In the genomic region with DNA sequence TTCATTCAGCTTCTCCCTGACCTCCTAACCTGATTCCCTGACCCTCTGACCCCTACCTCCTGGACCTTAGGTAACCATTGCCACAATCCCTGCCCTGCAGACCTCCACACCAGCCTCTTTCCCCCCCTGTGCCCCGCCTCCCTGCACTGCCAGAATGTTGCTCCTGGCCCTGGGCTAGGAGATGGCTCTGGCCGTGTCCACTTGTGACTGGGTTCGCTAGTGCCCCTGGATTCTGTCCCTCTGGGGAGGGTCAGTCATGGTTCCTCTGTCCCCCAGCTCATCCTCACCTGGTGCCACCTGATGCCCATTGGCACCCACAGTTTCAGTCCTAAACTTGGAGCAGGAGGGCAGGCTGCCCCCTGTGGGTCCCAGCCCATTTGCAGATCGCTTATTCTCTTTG, we compare ENCODE assay signal across 23 cellular contexts. TPM values are rescaled to one million over a fixed set of nuclear protein-coding genes. Genes with fewer than 3 reads are reported as not detected.
DNase-seq lines count a peak whose midpoint lies in the region; ATAC-seq and TF ChIP-seq lines count a peak whose summit lies in the region.
"Had no signal": no experiment of that assay in that cellular context is flagged by ENCODE, and none has a peak within 500 bp of the region (broad histone marks: within the 10 kb centered on the region; RNA-seq: fewer than 3 reads in every experiment).

No MANE protein-coding gene starts in this region.

- peak; percentile 71 for DNase-seq in cardiac septum (ENCODE audit: low spot score)
- no peak for DNase-seq in left cardiac atrium
- no peak for DNase-seq in T-helper 17 cell
- DNase-seq in neural crest cell (ENCODE audit: low read depth, low spot score), result no peak
- DNase-seq in sigmoid colon, result peak; percentile 36
- DNase-seq in NCI-H1436 treated with DMSO at 0.1 percent for 48 hours (lab: John Stamatoyannopoulos, UW), result no peak
- DNase-seq in RWPE1 (ENCODE audit: low spot score), result no peak
- DNase-seq in A673 (ENCODE audit: low spot score), result no peak
- DNase-seq: Calu3; CD8-positive, alpha-beta T cell; DMS 273 treated with DMSO at 0.1 percent for 48 hours; DND-41; EL; GOT3; H7 had no signal

- no TSS peak for BruUV-seq in A673 (replicated peaks; lab: Mats Ljungman, UMichigan)

- intact Hi-C loops in cardiac septum (cut with DNase I) (loop anchor here (5.0 kb wide), 2 partner anchors 134 to 389 kb away; no protein-coding TSS in a partner anchor), left cardiac atrium (cut with DNase I) (no loop called here), sigmoid colon (cut with DNase I) (no loop called here), A673 (cut with micrococcal nuclease; ENCODE audit: unreplicated experiment) (no loop called here)

- H3K9me3 Mint-ChIP-seq in neural crest cell, result no peaks in the 10 kb centered on the region
- H3K9me3 Mint-ChIP-seq: CD8-positive, alpha-beta T cell had no signal

- CTCF ChIA-PET in RWPE1 (lab: Yijun Ruan, JAX), result interaction anchor here (1.0 kb wide), 1 partner anchor 40 kb away, joined by 3 read pairs; no protein-coding TSS in a partner anchor
- CTCF ChIA-PET in A673 (lab: Charles Lee), result no interaction called here

- TF ChIP-seq EP300 in sigmoid colon (IDR thresholded peaks at IDR 0.05), result no peak

- POLR2A ChIA-PET in RWPE1 (lab: Yijun Ruan, JAX; ENCODE audit: low non-redundant PET) (no interaction called here), A673 (lab: Charles Lee; ENCODE audit: low non-redundant PET) (no interaction called here)

- H3K9me3 ChIP-seq in T-helper 17 cell (ENCODE audit: control insufficient read depth, low read length, poor library complexity, severe bottlenecking) (no peaks in the 10 kb centered on the region), sigmoid colon (no peaks in the 10 kb centered on the region), A673 (ENCODE audit: low read depth, low read length, poor library complexity, severe bottlenecking) (no peaks in the 10 kb centered on the region)
- H3K9me3 ChIP-seq: A549; BLaER1 treated with 17β-estradiol and CSF1 and Interleukin-3, amounts not matched to agents 10 nM and 100 nM had no signal

- H3K4me3 ChIP-seq in sigmoid colon (no peak overlapping the region), A673 (ENCODE audit: low read depth, low read length, poor library complexity, severe bottlenecking) (no peak overlapping the region)
- H3K4me3 ChIP-seq: A549; BLaER1 treated with 17β-estradiol and CSF1 and Interleukin-3, amounts not matched to agents 10 nM and 100 nM; GM12878 had no signal

- TF ChIP-seq CTCF in neural crest cell (conservative IDR thresholded peaks at IDR 0.05) (no peak), sigmoid colon (IDR thresholded peaks at IDR 0.05) (no peak), RWPE1 (conservative IDR thresholded peaks at IDR 0.05; ENCODE audit: low read depth) (no peak), A673 (conservative IDR thresholded peaks at IDR 0.05; ENCODE audit: low read depth, low read length) (no peak)

- H3K27ac ChIP-seq in sigmoid colon (no peak overlapping the region), RWPE1 (no peak overlapping the region), A673 (ENCODE audit: low read depth, low read length, poor library complexity, severe bottlenecking) (no peak overlapping the region)
- H3K27ac ChIP-seq: 22Rv1; A549; BLaER1 treated with 17β-estradiol and CSF1 and Interleukin-3, amounts not matched to agents 10 nM and 100 nM had no signal

- H3K4me1 ChIP-seq in sigmoid colon (peaks cover 0 to 19% (median 17%) of the 10 kb centered on the region in 4 donors), A673 (ENCODE audit: insufficient read depth, low read length, poor library complexity, severe bottlenecking) (peaks cover 8% of the 10 kb centered on the region)
- H3K4me1 ChIP-seq: A549; BLaER1 treated with 17β-estradiol and CSF1 and Interleukin-3, amounts not matched to agents 10 nM and 100 nM had no signal

- H3K27me3 ChIP-seq in sigmoid colon (peaks cover 0 to 10% (median 5%) of the 10 kb centered on the region in 3 donors), A673 (replicated peaks; ENCODE audit: insufficient read depth, low read depth, low read length, poor library complexity) (peaks cover 19% of the 10 kb centered on the region)

- H3K27ac Mint-ChIP-seq in T-helper 17 cell (no peak overlapping the region), neural crest cell (ENCODE audit: unreplicated experiment) (peak overlapping the region; percentile 35)
- H3K27ac Mint-ChIP-seq: CD8-positive, alpha-beta T cell had no signal

- H3K36me3 Mint-ChIP-seq in T-helper 17 cell (ENCODE audit: low read depth), result peaks cover 6% of the 10 kb centered on the region
- no peaks in the 10 kb centered on the region for H3K36me3 Mint-ChIP-seq in neural crest cell (ENCODE audit: low read depth)
- H3K36me3 Mint-ChIP-seq: CD8-positive, alpha-beta T cell had no signal

- WGBS in sigmoid colon, 2 donors, result 86 to 89% methylated on average over 4 of the region's 4 CpGs

- H3K4me1 Mint-ChIP-seq in T-helper 17 cell (peaks cover 10% of the 10 kb centered on the region), neural crest cell (peaks cover 24% of the 10 kb centered on the region)

- no peaks in the 10 kb centered on the region for H3K36me3 ChIP-seq in sigmoid colon
- H3K36me3 ChIP-seq in A673 (ENCODE audit: insufficient read depth, low read length, poor library complexity, severe bottlenecking), result no peaks in the 10 kb centered on the region
- H3K36me3 ChIP-seq: BLaER1 treated with 17β-estradiol and CSF1 and Interleukin-3, amounts not matched to agents 10 nM and 100 nM had no signal

- peak overlapping the region; percentile 43 for H3K4me3 Mint-ChIP-seq in T-helper 17 cell
- no peak overlapping the region for H3K4me3 Mint-ChIP-seq in neural crest cell
- H3K4me3 Mint-ChIP-seq: CD8-positive, alpha-beta T cell had no signal

- TF ChIP-seq POLR2A in sigmoid colon (IDR thresholded peaks at IDR 0.05), result no peak

- H3K27me3 Mint-ChIP-seq in T-helper 17 cell (peaks cover 75% of the 10 kb centered on the region), neural crest cell (ENCODE audit: low read depth) (peaks cover 54% of the 10 kb centered on the region)

- ATAC-seq in left cardiac atrium, result no peak
- ATAC-seq in T-helper 17 cell, result no peak
- ATAC-seq: CD8-positive, alpha-beta T cell; GM12878; HCT116; HepG2 had no signal

RNA-seq across cellular contexts. Expression of gene PRR23E, which starts 56.2 kb away (rescaled TPM):
- not detected for total RNA-seq in cardiac septum
- not detected for total RNA-seq in left cardiac atrium
- total RNA-seq in T-helper 17 cell, result not detected
- not detected in 2 replicates for total RNA-seq in neural crest cell
- not detected for total RNA-seq in sigmoid colon
- not detected for polyA plus RNA-seq in sigmoid colon
- not detected in 2 replicates for total RNA-seq in A673 (2021)
- total RNA-seq: Calu3; CD8-positive, alpha-beta T cell; G401; GM12878; H7; HepG2 had no signal
- polyA plus RNA-seq: A549, AG04450, GM12878, HepG2 had no signal

Comparison
In these comparisons a context has a peak if more than half of its experiments do, and no peak if none do; other contexts are left out.
1. DNase-seq: peak in cardiac septum (single experiment) and sigmoid colon (single experiment); none in left cardiac atrium (single experiment), T-helper 17 cell (0 of 3), neural crest cell (single experiment), NCI-H1436 treated with DMSO at 0.1 percent for 48 hours (single experiment), RWPE1 (single experiment) and A673 (single experiment).